Comparison of ENCODE assay signal across 1 cellular context in genomic region chr9:137606734-137607138, GRCh38.
TF ChIP-seq lines count a peak whose summit lies in the region.

No MANE protein-coding gene starts in this region.

TF ChIP-seq in IMR-90, 13 proteins besides CTCF, POLR2A, EP300 and RAD21:
- TF ChIP-seq NFE2L2 (IDR thresholded peaks at IDR 0.05; ENCODE audit: low read depth, low read length) (no peak), MXI1 (IDR thresholded peaks at IDR 0.05; ENCODE audit: borderline replicate concordance, low read depth, low read length) (no peak), BHLHE40 (IDR thresholded peaks at IDR 0.05; ENCODE audit: low read depth, low read length) (no peak), SMC3 (IDR thresholded peaks at IDR 0.05; ENCODE audit: low read depth, low read length) (no peak), MAFK (IDR thresholded peaks at IDR 0.05; ENCODE audit: low read depth, low read length) (no peak), MAZ (IDR thresholded peaks at IDR 0.05; ENCODE audit: borderline replicate concordance, low read depth, low read length) (no peak), RFX5 (IDR thresholded peaks at IDR 0.05; ENCODE audit: low read depth, low read length) (no peak), RCOR1 (IDR thresholded peaks at IDR 0.05; ENCODE audit: insufficient replicate concordance, low read length) (no peak), ELK1 (IDR thresholded peaks at IDR 0.05; ENCODE audit: borderline replicate concordance, low read depth, low read length) (no peak), CEBPB (IDR thresholded peaks at IDR 0.05; ENCODE audit: low read depth, low read length) (no peak), FOS (IDR thresholded peaks at IDR 0.05; ENCODE audit: low read depth, low read length) (no peak), USF2 (IDR thresholded peaks at IDR 0.05; ENCODE audit: low read depth, low read length) (no peak), CHD1 (IDR thresholded peaks at IDR 0.05; ENCODE audit: low read depth, low read length) (no peak)
